In genomic region chr19:8247129-8247890, GRCh38 we compare ENCODE assay signal across 8 cellular contexts. TPM values are rescaled to one million over a fixed set of nuclear protein-coding genes. Genes with fewer than 3 reads are reported as not detected.
DNase-seq lines count a peak whose midpoint lies in the region; ATAC-seq, FAIRE-seq and TF ChIP-seq lines count a peak whose summit lies in the region.
"Not testable (repeated sequence)": the region's sequence is repeated elsewhere in the genome, so short reads cannot be mapped to it uniquely, and the experiment has no call there.

No MANE protein-coding gene starts in this region.

- not testable (repeated sequence) for H3K9me1 ChIP-seq in K562 (ENCODE audit: control insufficient read depth, insufficient read depth, low read length)

- not testable (repeated sequence) for H3K4me1 ChIP-seq in HEK293 (ENCODE audit: control insufficient read depth, insufficient read depth, low read length); K562 (replicated peaks in 1 of 2; ENCODE audit: control insufficient read depth in 2 of 2, insufficient read depth in 2 of 2, low read length in 2 of 2); neural progenitor cell; neuronal stem cell (ENCODE audit: control insufficient read depth in 2 of 2, insufficient read depth in 1 of 2, low read depth in 1 of 2, low read length in 2 of 2)
- peaks cover 40% of the 10 kb centered on the region for H3K4me1 ChIP-seq in HepG2 (ENCODE audit: insufficient read depth, low read length)
- peaks cover 0 to 37% (median 16%) of the 10 kb centered on the region in 4 donors for H3K4me1 ChIP-seq in right lobe of liver

- H3K36me3 ChIP-seq in HEK293 (ENCODE audit: control insufficient read depth in 2 of 2, insufficient read depth in 1 of 2, low read length in 2 of 2); K562 (ENCODE audit: control insufficient read depth, insufficient read depth, low read length); right lobe of liver; neural progenitor cell: not testable (repeated sequence)
- H3K36me3 ChIP-seq in HepG2 (replicated peaks in 1 of 2; ENCODE audit: control insufficient read depth in 1 of 2, insufficient read depth in 2 of 2, low read length in 2 of 2), result peaks cover 8 to 33% of the 10 kb centered on the region in 2 experiments
- peaks cover 8 to 14% of the 10 kb centered on the region in 2 donors for H3K36me3 ChIP-seq in neuronal stem cell (replicated peaks in 1 of 2; ENCODE audit: control insufficient read depth in 2 of 2, insufficient read depth in 2 of 2, low read length in 2 of 2)

- not testable (repeated sequence) for H4K20me1 ChIP-seq in K562 (replicated peaks; ENCODE audit: control insufficient read depth, insufficient read depth, low read length); HepG2 (ENCODE audit: insufficient read depth, low read length); neural progenitor cell (ENCODE audit: low read depth)

- peak overlapping the region; percentile 43 for H4K8ac ChIP-seq in neuronal stem cell (ENCODE audit: low read depth, low read length)

- not testable (repeated sequence) for H3K4me2 ChIP-seq in K562 (ENCODE audit: insufficient read depth, low read length); neural progenitor cell; neuronal stem cell (ENCODE audit: insufficient read depth, low read length, poor library complexity, severe bottlenecking)
- H3K4me2 ChIP-seq in HepG2 (ENCODE audit: low read depth, low read length), result peak overlapping the region; percentile 61; the same call in 1 of the 2 replicates

- in situ Hi-C loops in K562 (cut with MboI); HepG2 (cut with HindIII; ENCODE audit: extremely low pct_ligation_motif_present, low pct_unique_long_range_greater_than_20kb): not testable (repeated sequence)

- intact Hi-C loops in K562 (cut with micrococcal nuclease); left ventricle myocardium superior (cut with micrococcal nuclease); HepG2 (cut with micrococcal nuclease; ENCODE audit: unreplicated experiment); right lobe of liver (cut with DNase I): not testable (repeated sequence)

- TF ChIP-seq EP300 in K562 (IDR thresholded peaks at IDR 0.05; ENCODE audit: low read length); HepG2 (IDR thresholded peaks at IDR 0.05; ENCODE audit: low read depth in 2 of 2, low read length in 2 of 2); HepG2 (CRISPR knock-in tag; IDR thresholded peaks at IDR 0.05; ENCODE audit: borderline replicate concordance): not testable (repeated sequence)

- H2AK5ac ChIP-seq in neuronal stem cell (ENCODE audit: low read depth, low read length), result not testable (repeated sequence)

- not testable (repeated sequence) for H3K14ac ChIP-seq in neuronal stem cell (ENCODE audit: low read length)

- H2BK5ac ChIP-seq in neuronal stem cell (ENCODE audit: low read length), result not testable (repeated sequence)

- not testable (repeated sequence) for H2BK15ac ChIP-seq in neuronal stem cell (ENCODE audit: low read length)

- H3F3A ChIP-seq in neural progenitor cell (ENCODE audit: low read depth), result not testable (repeated sequence)

- not testable (repeated sequence) for H3K9ac ChIP-seq in K562 (ENCODE audit: insufficient read depth in 1 of 2, low read depth in 2 of 2, low read length in 2 of 2); neural progenitor cell; neuronal stem cell (ENCODE audit: low read depth, low read length, poor library complexity)
- H3K9ac ChIP-seq in HepG2 (ENCODE audit: insufficient read depth, low read depth, low read length), result 0 out of 2 replicates have a peak overlapping the region, but pooled peaks have one; percentile 2

- POLR2A ChIA-PET in HEK293 (lab: Yijun Ruan, JAX); K562 (lab: Yijun Ruan, JAX): not testable (repeated sequence)
- POLR2A ChIA-PET in WTC11 (lab: Charles Lee) (interaction anchor here (0.7 kb wide), 1 partner anchor 89 kb away, joined by 3 read pairs; no protein-coding TSS in a partner anchor), HepG2 (lab: Yijun Ruan, JAX) (interaction anchor here (0.6 to 1.1 kb wide), 4 partner anchors 10 to 89 kb away, joined by 3 to 4 read pairs (median 4); no protein-coding TSS in a partner anchor)

- not testable (repeated sequence) for H3K4me3 Mint-ChIP-seq in WTC11
- peak overlapping the region; percentile 58 for H3K4me3 Mint-ChIP-seq in neural progenitor cell

- not testable (repeated sequence) for ATAC-seq in WTC11, K562, left ventricle myocardium superior, HepG2, right lobe of liver

- not testable (repeated sequence) for TF ChIP-seq RAD21 in K562 (CRISPR knock-in tag; conservative IDR thresholded peaks at IDR 0.05 in 1 of 2, IDR thresholded peaks at IDR 0.05 in 1 of 2); HepG2 (CRISPR knock-in tag; IDR thresholded peaks at IDR 0.05)

- FAIRE-seq in K562 (lab: Jason Lieb, UNC); HepG2 (lab: Jason Lieb, UNC): not testable (repeated sequence)

- not testable (repeated sequence) for H3K27me3 Mint-ChIP-seq in WTC11 (ENCODE audit: low read depth); neural progenitor cell (ENCODE audit: insufficient read depth, low read depth)

- not testable (repeated sequence) for H3K27ac ChIP-seq in HEK293 (ENCODE audit: extremely low read depth, low read depth, low read length); K562 (ENCODE audit: extremely low read depth, low read depth, low read length); neural progenitor cell; neuronal stem cell (replicated peaks; ENCODE audit: low read length)
- peak overlapping the region; percentile 87 for H3K27ac ChIP-seq in HepG2 (ENCODE audit: extremely low read length, insufficient read depth, low read length)
- H3K27ac ChIP-seq in right lobe of liver, result peak overlapping the region in 2 of 3 donors; percentile 78 to 93

- CTCF ChIA-PET in HEK293 (lab: Yijun Ruan, JAX), result interaction anchor here (0.6 to 1.5 kb wide), 3 partner anchors 89 to 395 kb away, joined by 3 to 6 read pairs (median 4); no protein-coding TSS in a partner anchor
- CTCF ChIA-PET in WTC11 (lab: Charles Lee); K562 (lab: Yijun Ruan, JAX; ENCODE audit: low intra/inter-chr PET ratio); HepG2 (lab: Yijun Ruan, JAX; ENCODE audit: low intra/inter-chr PET ratio, low total read pairs): not testable (repeated sequence)

- not testable (repeated sequence) for H3K23ac ChIP-seq in neuronal stem cell (ENCODE audit: low read depth, low read length, poor library complexity)

- not testable (repeated sequence) for H3K79me1 ChIP-seq in neuronal stem cell (ENCODE audit: low read depth, low read length)

- H2BK120ac ChIP-seq in neuronal stem cell (ENCODE audit: low read depth, low read length), result not testable (repeated sequence)

- not testable (repeated sequence) for H3K4me1 Mint-ChIP-seq in WTC11, neural progenitor cell

- H3K4ac ChIP-seq in neuronal stem cell (ENCODE audit: low read length), result not testable (repeated sequence)

- BruUV-seq in K562 (replicated peaks; lab: Mats Ljungman, UMichigan); HepG2 (replicated peaks; lab: Mats Ljungman, UMichigan): not testable (repeated sequence)

- not testable (repeated sequence) for TF ChIP-seq POLR2A in K562 (conservative IDR thresholded peaks at IDR 0.05); HepG2 (IDR thresholded peaks at IDR 0.05; ENCODE audit: insufficient read depth in 1 of 2, low read depth in 2 of 2, low read length in 2 of 2); right lobe of liver (IDR thresholded peaks at IDR 0.05)

- not testable (repeated sequence) for H3K9me3 ChIP-seq in HEK293 (ENCODE audit: control insufficient read depth, insufficient read depth, low read depth, low read length); HepG2 (ENCODE audit: low read length); right lobe of liver; neural progenitor cell (ENCODE audit: low read depth)
- H3K9me3 ChIP-seq in K562 (replicated peaks; ENCODE audit: control insufficient read depth, insufficient read depth, low read depth, low read length) (peaks cover 12% of the 10 kb centered on the region), neuronal stem cell (replicated peaks in 1 of 2; ENCODE audit: control insufficient read depth in 2 of 2, insufficient read depth in 1 of 2, low read depth in 1 of 2, low read length in 2 of 2) (peaks cover 11 to 12% of the 10 kb centered on the region in 2 donors)

- 15% methylated on average over 8 of the region's 9 CpGs for WGBS in K562 (ENCODE audit: insufficient coverage, low coverage, missing lambda C conversion rate)
- 90% methylated on average over 8 of the region's 9 CpGs for WGBS in HepG2 (ENCODE audit: low lambda C conversion rate)
- 94% methylated on average over 7 of the region's 9 CpGs for WGBS in right lobe of liver (ENCODE audit: insufficient coverage, low coverage, low lambda C conversion rate, missing lambda C conversion rate)
- WGBS in neuronal stem cell (ENCODE audit: extremely low coverage in 2 of 2, insufficient read length in 2 of 2, insufficient replicate concordance in 1 of 2), 2 donors, result no CpG with 5 or more reads among the region's 9 CpGs

- not testable (repeated sequence) for H3K79me2 ChIP-seq in K562 (ENCODE audit: control insufficient read depth, insufficient read depth, low read length); neural progenitor cell (ENCODE audit: low read depth)
- H3K79me2 ChIP-seq in HepG2 (ENCODE audit: insufficient read depth, low read length), result peaks cover 11% of the 10 kb centered on the region

- H4K91ac ChIP-seq in neuronal stem cell (ENCODE audit: low read depth, low read length, poor library complexity), result not testable (repeated sequence)

- not testable (repeated sequence) for TF ChIP-seq CTCF in HEK293 (tag by site-specific recombination; IDR thresholded peaks at IDR 0.05); WTC11 (IDR thresholded peaks at IDR 0.05); K562 (IDR thresholded peaks at IDR 0.05 in 2 of 3, conservative IDR thresholded peaks at IDR 0.05 in 1 of 3; ENCODE audit: insufficient read depth in 2 of 3, low read depth in 1 of 3, low read length in 3 of 3); HepG2 (CRISPR knock-in tag; IDR thresholded peaks at IDR 0.05); right lobe of liver (IDR thresholded peaks at IDR 0.05); neural progenitor cell (IDR thresholded peaks at IDR 0.05)

- not testable (repeated sequence) for H2BK12ac ChIP-seq in neuronal stem cell (ENCODE audit: low read length)

- H3K27ac Mint-ChIP-seq in WTC11, neural progenitor cell: not testable (repeated sequence)

- not testable (repeated sequence) for H3K18ac ChIP-seq in neuronal stem cell (ENCODE audit: low read length)

- not testable (repeated sequence) for H3K4me3 ChIP-seq in HEK293 (ENCODE audit: low read depth, low read length); K562; HepG2 (replicated peaks in 1 of 3; ENCODE audit: insufficient read depth in 1 of 3, low read depth in 2 of 3, low read length in 3 of 3); right lobe of liver; neural progenitor cell; neuronal stem cell (ENCODE audit: low read length in 2 of 2)

- H3K9me3 Mint-ChIP-seq in WTC11, result peaks cover 19% of the 10 kb centered on the region
- H3K9me3 Mint-ChIP-seq in neural progenitor cell, result peaks cover 11% of the 10 kb centered on the region

- H3K27me3 ChIP-seq in K562 (ENCODE audit: control insufficient read depth in 2 of 2, insufficient read depth in 2 of 2, low read length in 2 of 2); HepG2 (ENCODE audit: control insufficient read depth in 1 of 2, insufficient read depth in 2 of 2, low read length in 2 of 2); right lobe of liver; neural progenitor cell; neuronal stem cell (ENCODE audit: control insufficient read depth in 3 of 3, insufficient read depth in 3 of 3, low read depth in 1 of 3, low read length in 3 of 3): not testable (repeated sequence)

- not testable (repeated sequence) for DNase-seq in WTC11 (ENCODE audit: low spot score); K562 (ENCODE audit: extremely low read depth in 1 of 4, low spot score in 3 of 4); HepG2 (ENCODE audit: low spot score); right lobe of liver; neural progenitor cell (ENCODE audit: low spot score); neuronal stem cell (ENCODE audit: low spot score)
- DNase-seq in left ventricle myocardium superior, result peak; percentile 3

- not testable (repeated sequence) for H2AFZ ChIP-seq in K562 (ENCODE audit: low read depth, low read length); HepG2 (ENCODE audit: low read length); neural progenitor cell (replicated peaks); neuronal stem cell (ENCODE audit: low read length)

- H3K36me3 Mint-ChIP-seq in WTC11 (peaks cover 41% of the 10 kb centered on the region), neural progenitor cell (peaks cover 15% of the 10 kb centered on the region)

RNA-seq across cellular contexts. Expression of gene CERS4, which starts 38.1 kb away (rescaled TPM):
- 116 to 153 TPM (median 150 TPM) in 3 replicates for total RNA-seq in WTC11 (2021)
- 5.9 and 13.8 TPM in 2 replicates for total RNA-seq in K562 (2011; cell fraction: chromatin; rRNA removed; ENCODE audit: low replicate concordance)
- 7.5 and 9.3 TPM in 2 replicates for total RNA-seq in K562 (2011; cell fraction: nucleolus; rRNA removed)
- total RNA-seq in K562 (2011; cell fraction: nucleoplasm; rRNA removed), result 6.3 and 10.6 TPM in 2 replicates
- total RNA-seq in K562 (2014; rRNA removed), result 3.8 and 5.2 TPM in 2 replicates
- total RNA-seq in K562 (2014; rRNA removed; fragmentation: Illumina TruSeq; extraction: Trizol), result 1.1 and 1.4 TPM in 2 replicates
- 2.0 and 2.8 TPM in 2 replicates for total RNA-seq in K562 (2015; rRNA removed; fragmentation: Illumina TruSeq; extraction: Trizol)
- total RNA-seq in K562 (2021), result 3.7 and 3.8 TPM in 2 replicates
- 4.4 and 7.4 TPM in 2 replicates for polyA plus RNA-seq in K562 (2011; rRNA removed)
- polyA plus RNA-seq in K562 (2011; cell fraction: cytosol; rRNA removed), result 9.3 and 12.9 TPM in 2 replicates
- polyA plus RNA-seq in K562 (2011; cell fraction: nucleus; rRNA removed), result 9.5 and 10.7 TPM in 2 replicates
- 1.4 and 6.1 TPM in 2 replicates for polyA plus RNA-seq in K562 (2012)
- polyA plus RNA-seq in K562 (2014; fragmentation: Illumina TruSeq; extraction: Trizol), result 1.3 and 3.1 TPM in 2 replicates
- under 1 TPM in 1 of 2 experiments, not detected in 1; 0.14 TPM for polyA plus RNA-seq in K562 (2014; fragmentation: Nextera tagmentation; extraction: Ambion mirVana)
- 4.3 and 5.6 TPM in 2 replicates for polyA plus RNA-seq in K562 (2014; rRNA removed)
- polyA minus RNA-seq in K562 (2011; rRNA and poly(A)+ RNA removed), result 3.0 and 5.3 TPM in 2 replicates
- 3.1 and 5.9 TPM in 2 replicates for polyA minus RNA-seq in K562 (2011; cell fraction: cytosol; rRNA and poly(A)+ RNA removed)
- polyA minus RNA-seq in K562 (2011; cell fraction: nucleus; rRNA and poly(A)+ RNA removed), result 2.7 and 4.4 TPM in 2 replicates
- 20.9 TPM for total RNA-seq in left ventricle myocardium superior
- 47.4 and 83.5 TPM in 2 replicates for total RNA-seq in HepG2 (2016; rRNA removed; fragmentation: Illumina TruSeq; extraction: Trizol)
- total RNA-seq in HepG2 (2016; cell fraction: cytosol; rRNA removed; fragmentation: Illumina TruSeq; extraction: Trizol; ENCODE audit: low read depth), result 54.7 and 67.0 TPM in 2 replicates
- total RNA-seq in HepG2 (2016; cell fraction: insoluble cytoplasmic fraction; rRNA removed; fragmentation: Illumina TruSeq; extraction: Trizol), result 42.9 and 82.5 TPM in 2 replicates
- total RNA-seq in HepG2 (2016; cell fraction: membrane; rRNA removed; fragmentation: Illumina TruSeq; extraction: Trizol), result 68.0 and 79.4 TPM in 2 replicates
- 76.2 and 78.4 TPM in 2 replicates for total RNA-seq in HepG2 (2016; cell fraction: nucleus; rRNA removed; fragmentation: Illumina TruSeq; extraction: Trizol)
- polyA plus RNA-seq in HepG2 (2011; rRNA removed), result 74.7 and 97.6 TPM in 2 replicates
- polyA plus RNA-seq in HepG2 (2011; cell fraction: cytosol; rRNA removed), result 78.3 and 82.4 TPM in 2 replicates
- 83.2 and 92.3 TPM in 2 replicates for polyA plus RNA-seq in HepG2 (2011; cell fraction: nucleus; rRNA removed)
- 34.1 and 40.8 TPM in 2 replicates for polyA plus RNA-seq in HepG2 (2012)
- 47.5 and 59.8 TPM in 2 replicates for polyA plus RNA-seq in HepG2 (2016; cell fraction: cytosol; fragmentation: Illumina TruSeq; extraction: Trizol; ENCODE audit: low read depth)
- polyA plus RNA-seq in HepG2 (2016; cell fraction: insoluble cytoplasmic fraction; fragmentation: Illumina TruSeq; extraction: Trizol; ENCODE audit: low read depth), result 44.2 and 45.5 TPM in 2 replicates
- polyA plus RNA-seq in HepG2 (2016; cell fraction: membrane; fragmentation: Illumina TruSeq; extraction: Trizol; ENCODE audit: low read depth), result 53.9 and 57.1 TPM in 2 replicates
- polyA plus RNA-seq in HepG2 (2016; cell fraction: nucleus; fragmentation: Illumina TruSeq; extraction: Trizol; ENCODE audit: insufficient read depth, low read depth), result 122 and 128 TPM in 2 replicates
- 0.19 and 131 TPM in 2 replicates for polyA minus RNA-seq in HepG2 (2011; rRNA and poly(A)+ RNA removed; ENCODE audit: low replicate concordance)
- 24.3 and 31.5 TPM in 2 replicates for polyA minus RNA-seq in HepG2 (2011; cell fraction: cytosol; rRNA and poly(A)+ RNA removed)
- 20.2 and 23.6 TPM in 2 replicates for polyA minus RNA-seq in HepG2 (2011; cell fraction: nucleus; rRNA and poly(A)+ RNA removed)
- 10 to 100 TPM; 38.6 to 75.4 (median 58.3) TPM for total RNA-seq in right lobe of liver
- total RNA-seq in neural progenitor cell (ENCODE audit: low replicate concordance), result 34.1 and 76.0 TPM in 2 replicates
- 65.3 TPM for polyA plus RNA-seq in neuronal stem cell (2013, experiment 1 of 2)
- 62.5 TPM for polyA plus RNA-seq in neuronal stem cell (2013, experiment 2 of 2)
